ENCODE assay signal across 1 cellular context in the genomic region with DNA sequence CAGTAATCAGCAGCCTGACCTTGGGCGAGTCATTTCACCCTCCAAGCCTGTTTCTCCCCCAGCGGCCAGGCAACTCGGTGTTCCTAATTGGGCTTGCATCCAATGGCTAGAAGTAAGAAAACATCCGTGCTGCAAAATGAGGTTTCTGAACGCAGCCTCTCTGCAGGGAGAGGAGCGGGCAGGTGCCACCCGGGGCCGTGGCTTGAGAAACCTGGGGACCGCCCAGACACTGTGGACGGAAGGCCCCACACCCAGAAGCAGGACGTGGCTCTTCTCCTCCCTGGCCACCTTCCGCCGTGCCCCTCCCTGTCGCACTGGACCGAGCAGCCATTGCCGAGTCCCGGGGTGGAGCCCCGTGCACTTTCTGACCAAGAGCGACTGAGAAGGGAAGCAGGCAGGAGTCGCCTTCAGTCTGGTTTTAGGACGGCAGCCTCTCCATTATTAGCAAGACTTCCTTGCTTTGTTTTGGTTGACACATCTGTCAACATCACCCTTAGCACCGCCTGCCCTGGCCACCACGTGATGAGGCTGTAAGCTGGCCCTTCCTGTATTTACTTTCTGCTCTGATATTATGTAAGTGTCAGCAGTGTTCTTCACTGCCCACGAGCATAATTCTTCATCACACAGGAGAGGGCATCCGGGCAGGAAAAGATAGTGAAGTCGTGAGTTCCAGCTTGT.
TF ChIP-seq lines count a peak whose summit lies in the region.

No MANE protein-coding gene starts in this region.

TF ChIP-seq in HepG2, 621 proteins besides CTCF, POLR2A, EP300 and RAD21 (continued from another document and continues in another):
- TF ChIP-seq, protein P1, sequence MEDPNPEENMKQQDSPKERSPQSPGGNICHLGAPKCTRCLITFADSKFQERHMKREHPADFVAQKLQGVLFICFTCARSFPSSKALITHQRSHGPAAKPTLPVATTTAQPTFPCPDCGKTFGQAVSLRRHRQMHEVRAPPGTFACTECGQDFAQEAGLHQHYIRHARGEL (CRISPR knock-in tag; IDR thresholded peaks at IDR 0.05) = no peak
- no peak for TF ChIP-seq ZNF431 (CRISPR knock-in tag; IDR thresholded peaks at IDR 0.05; ENCODE audit: borderline replicate concordance, low read depth)
- no peak for TF ChIP-seq ZBTB44 (CRISPR knock-in tag; IDR thresholded peaks at IDR 0.05)
- TF ChIP-seq, protein P2, sequence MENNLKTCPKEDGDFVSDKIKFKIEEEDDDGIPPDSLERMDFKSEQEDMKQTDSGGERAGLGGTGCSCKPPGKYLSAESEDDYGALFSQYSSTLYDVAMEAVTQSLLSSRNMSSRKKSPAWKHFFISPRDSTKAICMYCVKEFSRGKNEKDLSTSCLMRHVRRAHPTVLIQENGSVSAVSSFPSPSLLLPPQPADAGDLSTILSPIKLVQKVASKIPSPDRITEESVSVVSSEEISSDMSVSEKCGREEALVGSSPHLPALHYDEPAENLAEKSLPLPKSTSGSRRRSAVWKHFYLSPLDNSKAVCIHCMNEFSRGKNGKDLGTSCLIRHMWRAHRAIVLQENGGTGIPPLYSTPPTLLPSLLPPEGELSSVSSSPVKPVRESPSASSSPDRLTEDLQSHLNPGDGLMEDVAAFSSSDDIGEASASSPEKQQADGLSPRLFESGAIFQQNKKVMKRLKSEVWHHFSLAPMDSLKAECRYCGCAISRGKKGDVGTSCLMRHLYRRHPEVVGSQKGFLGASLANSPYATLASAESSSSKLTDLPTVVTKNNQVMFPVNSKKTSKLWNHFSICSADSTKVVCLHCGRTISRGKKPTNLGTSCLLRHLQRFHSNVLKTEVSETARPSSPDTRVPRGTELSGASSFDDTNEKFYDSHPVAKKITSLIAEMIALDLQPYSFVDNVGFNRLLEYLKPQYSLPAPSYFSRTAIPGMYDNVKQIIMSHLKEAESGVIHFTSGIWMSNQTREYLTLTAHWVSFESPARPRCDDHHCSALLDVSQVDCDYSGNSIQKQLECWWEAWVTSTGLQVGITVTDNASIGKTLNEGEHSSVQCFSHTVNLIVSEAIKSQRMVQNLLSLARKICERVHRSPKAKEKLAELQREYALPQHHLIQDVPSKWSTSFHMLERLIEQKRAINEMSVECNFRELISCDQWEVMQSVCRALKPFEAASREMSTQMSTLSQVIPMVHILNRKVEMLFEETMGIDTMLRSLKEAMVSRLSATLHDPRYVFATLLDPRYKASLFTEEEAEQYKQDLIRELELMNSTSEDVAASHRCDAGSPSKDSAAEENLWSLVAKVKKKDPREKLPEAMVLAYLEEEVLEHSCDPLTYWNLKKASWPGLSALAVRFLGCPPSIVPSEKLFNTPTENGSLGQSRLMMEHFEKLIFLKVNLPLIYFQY (CRISPR knock-in tag; IDR thresholded peaks at IDR 0.05; ENCODE audit: borderline replicate concordance) = 0 out of 2 replicates have a peak, but pooled peaks have one; percentile 54
- peak; percentile 63; the same call in 1 of the 2 replicates for TF ChIP-seq ZIK1 (CRISPR knock-in tag; IDR thresholded peaks at IDR 0.05; ENCODE audit: borderline replicate concordance, low read depth)
- no peak for TF ChIP-seq ZFP41 (CRISPR knock-in tag; IDR thresholded peaks at IDR 0.05; ENCODE audit: borderline replicate concordance)
- TF ChIP-seq ZNF121 (CRISPR knock-in tag; IDR thresholded peaks at IDR 0.05) = no peak
- no peak for TF ChIP-seq U2AF2 (IDR thresholded peaks at IDR 0.05; ENCODE audit: low read depth, low read length)
- TF ChIP-seq, protein P3, sequence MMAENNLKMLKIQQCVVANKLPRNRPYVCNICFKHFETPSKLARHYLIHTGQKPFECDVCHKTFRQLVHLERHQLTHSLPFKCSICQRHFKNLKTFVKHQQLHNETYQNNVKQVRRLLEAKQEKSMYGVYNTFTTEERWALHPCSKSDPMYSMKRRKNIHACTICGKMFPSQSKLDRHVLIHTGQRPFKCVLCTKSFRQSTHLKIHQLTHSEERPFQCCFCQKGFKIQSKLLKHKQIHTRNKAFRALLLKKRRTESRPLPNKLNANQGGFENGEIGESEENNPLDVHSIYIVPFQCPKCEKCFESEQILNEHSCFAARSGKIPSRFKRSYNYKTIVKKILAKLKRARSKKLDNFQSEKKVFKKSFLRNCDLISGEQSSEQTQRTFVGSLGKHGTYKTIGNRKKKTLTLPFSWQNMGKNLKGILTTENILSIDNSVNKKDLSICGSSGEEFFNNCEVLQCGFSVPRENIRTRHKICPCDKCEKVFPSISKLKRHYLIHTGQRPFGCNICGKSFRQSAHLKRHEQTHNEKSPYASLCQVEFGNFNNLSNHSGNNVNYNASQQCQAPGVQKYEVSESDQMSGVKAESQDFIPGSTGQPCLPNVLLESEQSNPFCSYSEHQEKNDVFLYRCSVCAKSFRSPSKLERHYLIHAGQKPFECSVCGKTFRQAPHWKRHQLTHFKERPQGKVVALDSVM (CRISPR knock-in tag; IDR thresholded peaks at IDR 0.05) = peak; percentile 5
- no peak for TF ChIP-seq RFXANK (CRISPR knock-in tag; IDR thresholded peaks at IDR 0.05)
- no peak; the same call in 1 of the 2 replicates for TF ChIP-seq IRF2 (CRISPR knock-in tag; IDR thresholded peaks at IDR 0.05)
- TF ChIP-seq MAFK (conservative IDR thresholded peaks at IDR 0.05 in 1 of 2, IDR thresholded peaks at IDR 0.05 in 1 of 2; ENCODE audit: low read length in 2 of 2) = no peak; a peak in 1 of 4 replicates
- TF ChIP-seq, protein P4, sequence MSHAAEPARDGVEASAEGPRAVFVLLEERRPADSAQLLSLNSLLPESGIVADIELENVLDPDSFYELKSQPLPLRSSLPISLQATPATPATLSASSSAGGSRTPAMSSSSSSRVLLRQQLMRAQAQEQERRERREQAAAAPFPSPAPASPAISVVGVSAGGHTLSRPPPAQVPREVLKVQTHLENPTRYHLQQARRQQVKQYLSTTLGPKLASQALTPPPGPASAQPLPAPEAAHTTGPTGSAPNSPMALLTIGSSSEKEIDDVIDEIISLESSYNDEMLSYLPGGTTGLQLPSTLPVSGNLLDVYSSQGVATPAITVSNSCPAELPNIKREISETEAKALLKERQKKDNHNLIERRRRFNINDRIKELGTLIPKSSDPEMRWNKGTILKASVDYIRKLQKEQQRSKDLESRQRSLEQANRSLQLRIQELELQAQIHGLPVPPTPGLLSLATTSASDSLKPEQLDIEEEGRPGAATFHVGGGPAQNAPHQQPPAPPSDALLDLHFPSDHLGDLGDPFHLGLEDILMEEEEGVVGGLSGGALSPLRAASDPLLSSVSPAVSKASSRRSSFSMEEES (CRISPR knock-in tag; IDR thresholded peaks at IDR 0.05) = peak; percentile 98
- no peak for TF ChIP-seq EZH2 (conservative IDR thresholded peaks at IDR 0.05; ENCODE audit: low read depth, low read length)
- no peak; the same call in 1 of the 2 replicates for TF ChIP-seq ZNF274 (CRISPR knock-in tag; IDR thresholded peaks at IDR 0.05)
- no peak for TF ChIP-seq CENPBD1 (CRISPR knock-in tag; IDR thresholded peaks at IDR 0.05; ENCODE audit: borderline replicate concordance, low read depth)
- no peak for TF ChIP-seq CCAR2 (optimal IDR thresholded peaks at IDR 0.05; ENCODE audit: low read depth, low read length)
- no peak; the same call in 1 of the 2 replicates for TF ChIP-seq ESRRA (CRISPR knock-in tag; IDR thresholded peaks at IDR 0.05; ENCODE audit: low read depth)
- TF ChIP-seq, protein P5, sequence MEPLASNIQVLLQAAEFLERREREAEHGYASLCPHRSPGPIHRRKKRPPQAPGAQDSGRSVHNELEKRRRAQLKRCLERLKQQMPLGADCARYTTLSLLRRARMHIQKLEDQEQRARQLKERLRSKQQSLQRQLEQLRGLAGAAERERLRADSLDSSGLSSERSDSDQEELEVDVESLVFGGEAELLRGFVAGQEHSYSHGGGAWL (CRISPR knock-in tag; IDR thresholded peaks at IDR 0.05) = 0 out of 2 replicates have a peak, but pooled peaks have one; percentile 52
- no peak for TF ChIP-seq ZNF749 (CRISPR knock-in tag; IDR thresholded peaks at IDR 0.05; ENCODE audit: borderline replicate concordance)
- no peak for TF ChIP-seq ZNF3 (CRISPR knock-in tag; IDR thresholded peaks at IDR 0.05)
- TF ChIP-seq ELF1 (CRISPR knock-in tag; IDR thresholded peaks at IDR 0.05) = peak; percentile 88
- no peak for TF ChIP-seq SP1 (IDR thresholded peaks at IDR 0.05)
- TF ChIP-seq SP1 (CRISPR knock-in tag; IDR thresholded peaks at IDR 0.05) = no peak
- TF ChIP-seq POLR2AphosphoS2 (IDR thresholded peaks at IDR 0.05; ENCODE audit: low read depth, low read length) = peak; percentile 84; the same call in 1 of the 2 replicates
- 0 out of 2 replicates have a peak, but pooled peaks have one; percentile 19 for TF ChIP-seq CBFB (CRISPR knock-in tag; IDR thresholded peaks at IDR 0.05)
- peak; percentile 74 for TF ChIP-seq POLR2G (IDR thresholded peaks at IDR 0.05; ENCODE audit: low read depth, low read length)
- peak; percentile 87 for TF ChIP-seq SOX5 (CRISPR knock-in tag; IDR thresholded peaks at IDR 0.05; ENCODE audit: borderline replicate concordance)
- no peak for TF ChIP-seq HNRNPH1 (optimal IDR thresholded peaks at IDR 0.05; ENCODE audit: low read depth, low read length)
- no peak for TF ChIP-seq ZFP36 (IDR thresholded peaks at IDR 0.05; ENCODE audit: borderline replicate concordance, low read depth, low read length, partially characterized antibody)
- peak; percentile 97 for TF ChIP-seq HBP1 (CRISPR knock-in tag; IDR thresholded peaks at IDR 0.05; ENCODE audit: low read depth)
- peak; percentile 91 for TF ChIP-seq ERF (CRISPR knock-in tag; IDR thresholded peaks at IDR 0.05)
- TF ChIP-seq IRF1 (CRISPR knock-in tag; IDR thresholded peaks at IDR 0.05; ENCODE audit: low read depth) = no peak
- TF ChIP-seq ZNF891 (CRISPR knock-in tag; IDR thresholded peaks at IDR 0.05) = no peak
- TF ChIP-seq, protein P6, sequence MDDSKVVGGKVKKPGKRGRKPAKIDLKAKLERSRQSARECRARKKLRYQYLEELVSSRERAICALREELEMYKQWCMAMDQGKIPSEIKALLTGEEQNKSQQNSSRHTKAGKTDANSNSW (CRISPR knock-in tag; IDR thresholded peaks at IDR 0.05; ENCODE audit: borderline replicate concordance) = no peak
- TF ChIP-seq, protein P7, sequence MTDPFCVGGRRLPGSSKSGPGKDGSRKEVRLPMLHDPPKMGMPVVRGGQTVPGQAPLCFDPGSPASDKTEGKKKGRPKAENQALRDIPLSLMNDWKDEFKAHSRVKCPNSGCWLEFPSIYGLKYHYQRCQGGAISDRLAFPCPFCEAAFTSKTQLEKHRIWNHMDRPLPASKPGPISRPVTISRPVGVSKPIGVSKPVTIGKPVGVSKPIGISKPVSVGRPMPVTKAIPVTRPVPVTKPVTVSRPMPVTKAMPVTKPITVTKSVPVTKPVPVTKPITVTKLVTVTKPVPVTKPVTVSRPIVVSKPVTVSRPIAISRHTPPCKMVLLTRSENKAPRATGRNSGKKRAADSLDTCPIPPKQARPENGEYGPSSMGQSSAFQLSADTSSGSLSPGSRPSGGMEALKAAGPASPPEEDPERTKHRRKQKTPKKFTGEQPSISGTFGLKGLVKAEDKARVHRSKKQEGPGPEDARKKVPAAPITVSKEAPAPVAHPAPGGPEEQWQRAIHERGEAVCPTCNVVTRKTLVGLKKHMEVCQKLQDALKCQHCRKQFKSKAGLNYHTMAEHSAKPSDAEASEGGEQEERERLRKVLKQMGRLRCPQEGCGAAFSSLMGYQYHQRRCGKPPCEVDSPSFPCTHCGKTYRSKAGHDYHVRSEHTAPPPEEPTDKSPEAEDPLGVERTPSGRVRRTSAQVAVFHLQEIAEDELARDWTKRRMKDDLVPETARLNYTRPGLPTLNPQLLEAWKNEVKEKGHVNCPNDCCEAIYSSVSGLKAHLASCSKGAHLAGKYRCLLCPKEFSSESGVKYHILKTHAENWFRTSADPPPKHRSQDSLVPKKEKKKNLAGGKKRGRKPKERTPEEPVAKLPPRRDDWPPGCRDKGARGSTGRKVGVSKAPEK (CRISPR knock-in tag; IDR thresholded peaks at IDR 0.05; ENCODE audit: borderline replicate concordance) = no peak
- TF ChIP-seq, protein P8, sequence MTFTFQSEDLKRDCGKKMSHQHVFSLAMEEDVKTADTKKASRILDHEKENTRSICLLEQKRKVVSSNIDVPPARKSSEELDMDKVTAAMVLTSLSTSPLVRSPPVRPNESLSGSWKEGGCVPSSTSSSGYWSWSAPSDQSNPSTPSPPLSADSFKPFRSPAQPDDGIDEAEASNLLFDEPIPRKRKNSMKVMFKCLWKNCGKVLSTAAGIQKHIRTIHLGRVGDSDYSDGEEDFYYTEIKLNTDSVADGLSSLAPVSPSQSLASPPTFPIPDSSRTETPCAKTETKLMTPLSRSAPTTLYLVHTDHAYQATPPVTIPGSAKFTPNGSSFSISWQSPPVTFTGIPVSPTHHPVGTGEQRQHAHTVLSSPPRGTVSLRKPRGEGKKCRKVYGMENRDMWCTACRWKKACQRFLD (CRISPR knock-in tag; IDR thresholded peaks at IDR 0.05; ENCODE audit: borderline replicate concordance) = no peak
- TF ChIP-seq ZNF766 (CRISPR knock-in tag; IDR thresholded peaks at IDR 0.05; ENCODE audit: borderline replicate concordance) = no peak
- TF ChIP-seq DMAP1 (CRISPR knock-in tag; IDR thresholded peaks at IDR 0.05) = peak; percentile 71
